ENCODE assay signal across 13 cellular contexts in the genomic region with DNA sequence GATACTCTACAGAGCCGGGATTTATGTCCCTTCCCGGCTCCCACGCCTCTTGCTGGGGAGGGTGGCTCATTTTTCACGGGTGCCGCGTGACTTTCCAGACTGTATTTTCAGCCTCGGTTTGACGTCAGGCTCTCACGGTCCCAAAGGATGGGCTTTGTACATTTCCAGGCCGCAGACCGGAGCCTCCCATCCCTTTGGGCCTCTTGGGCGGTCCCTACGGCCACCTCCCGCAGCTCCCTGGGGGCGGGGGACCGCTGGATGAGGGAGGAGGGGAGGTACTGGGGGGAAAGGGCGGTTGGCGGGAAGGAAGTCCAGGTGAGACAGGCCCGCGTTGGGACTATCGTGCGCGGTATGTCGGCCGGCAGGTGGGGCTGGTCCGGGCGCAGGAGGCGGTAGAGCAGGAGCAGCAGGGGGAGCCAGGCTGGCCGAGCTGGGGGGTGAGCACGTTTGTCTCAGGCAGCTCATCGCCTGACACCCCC. TPM values are rescaled to one million over a fixed set of nuclear protein-coding genes. Genes with fewer than 3 reads are reported as not detected.
DNase-seq lines count a peak whose midpoint lies in the region; TF ChIP-seq lines count a peak whose summit lies in the region.
"Had no signal": no experiment of that assay in that cellular context is flagged by ENCODE, and none has a peak within 500 bp of the region (broad histone marks: within the 10 kb centered on the region; RNA-seq: fewer than 3 reads in every experiment).

No MANE protein-coding gene starts in this region.

- intact Hi-C loops in posterior cingulate gyrus (cut with DNase I) = no loop called here

- in situ Hi-C loops in SK-MEL-5 (cut with HindIII; ENCODE audit: low pct_unique_long_range_greater_than_20kb, low sequenced_read_pairs) = no loop called here

- H3K4me3 ChIP-seq in GM06990 (replicated peaks; ENCODE audit: low read depth, low read length) = no peak overlapping the region
- no peak overlapping the region for H3K4me3 ChIP-seq in cardiac muscle cell
- H3K4me3 ChIP-seq: HAP-1, upper lobe of left lung had no signal

- H3K9me3 ChIP-seq in cardiac muscle cell (ENCODE audit: low read depth) = no peaks in the 10 kb centered on the region
- H3K9me3 ChIP-seq: HAP-1 had no signal

- H3K27me3 ChIP-seq in GM06990 (replicated peaks; ENCODE audit: control insufficient read depth, insufficient read depth, low read length) (no peaks in the 10 kb centered on the region; the same call in none of the 2 replicates), cardiac muscle cell (peaks cover 18% of the 10 kb centered on the region)

- H3K36me3 ChIP-seq in GM06990 (ENCODE audit: control insufficient read depth, insufficient read depth, low read length) (no peaks in the 10 kb centered on the region), cardiac muscle cell (no peaks in the 10 kb centered on the region)
- H3K36me3 ChIP-seq: HAP-1, upper lobe of left lung had no signal

- H3K27ac ChIP-seq in cardiac muscle cell = no peak overlapping the region
- H3K27ac ChIP-seq: KMS-11, upper lobe of left lung had no signal

- DNase-seq in GM06990 (ENCODE audit: extremely low read depth, insufficient read length) (no peak), SK-MEL-5 (ENCODE audit: low read depth, low spot score) (peak; percentile 76), cardiac muscle cell (ENCODE audit: low read depth in 1 of 2, low spot score in 1 of 2) (no peak), posterior cingulate gyrus (peak in 8 of 10 donors; percentile 49 to 94 (median 71)), DMS 273 treated with DMSO at 0.1 percent for 48 hours (lab: John Stamatoyannopoulos, UW) (no peak), HCEC 1CT (no peak), SIG-M5 treated with dmso at 0.1 percent for 504 hours (lab: John Stamatoyannopoulos, UW; ENCODE audit: unreplicated experiment) (no peak)
- DNase-seq: DND-41, naive B cell had no signal

- TF ChIP-seq CTCF in GM06990 (IDR thresholded peaks at IDR 0.05; ENCODE audit: insufficient read depth, low read length, poor library complexity, severe bottlenecking) (peak; percentile 25), cardiac muscle cell (IDR thresholded peaks at IDR 0.05; ENCODE audit: low read depth, low read length) (peak; percentile 26)

- H3K4me1 ChIP-seq in cardiac muscle cell (ENCODE audit: low read depth) = no peaks in the 10 kb centered on the region
- H3K4me1 ChIP-seq: HAP-1 had no signal

RNA-seq across cellular contexts. Expression of gene UBL4B, which starts 17.9 kb away (rescaled TPM):
- not detected in 2 replicates for total RNA-seq in SK-MEL-5 (2014; rRNA removed; shearing (Covaris generic))
- polyA plus RNA-seq in SK-MEL-5 (2015; cell fraction: cytosol; rRNA removed) = not detected in 2 replicates
- not detected in 2 replicates for polyA plus RNA-seq in SK-MEL-5 (2015; cell fraction: nucleus; rRNA removed)
- total RNA-seq in cardiac muscle cell = 0.09 TPM in 1 of 2 replicates, not detected in the other
- polyA plus RNA-seq in cardiac muscle cell = not detected in 2 replicates
- total RNA-seq: NCI-H460, upper lobe of left lung had no signal

RNA-seq across cellular contexts. Expression of gene SLC6A17, which starts 20.1 kb away (rescaled TPM):
- total RNA-seq in SK-MEL-5 (2014; rRNA removed; shearing (Covaris generic)) = 5.7 and 6.9 TPM in 2 replicates
- 4.7 and 6.6 TPM in 2 replicates for polyA plus RNA-seq in SK-MEL-5 (2015; cell fraction: cytosol; rRNA removed)
- 1.6 and 4.6 TPM in 2 replicates for polyA plus RNA-seq in SK-MEL-5 (2015; cell fraction: nucleus; rRNA removed)
- 0.06 and 0.14 TPM in 2 replicates for total RNA-seq in cardiac muscle cell
- polyA plus RNA-seq in cardiac muscle cell = not detected in 2 replicates
- total RNA-seq: NCI-H460 had no signal

RNA-seq across cellular contexts. Expression of gene ALX3, which starts 59.7 kb away (rescaled TPM):
- not detected in 2 replicates for total RNA-seq in SK-MEL-5 (2014; rRNA removed; shearing (Covaris generic))
- polyA plus RNA-seq in SK-MEL-5 (2015; cell fraction: cytosol; rRNA removed) = not detected in 2 replicates
- not detected in 2 replicates for polyA plus RNA-seq in SK-MEL-5 (2015; cell fraction: nucleus; rRNA removed)
- 0.11 and 1.1 TPM in 2 replicates for total RNA-seq in cardiac muscle cell
- polyA plus RNA-seq in cardiac muscle cell = not detected in 2 replicates
- total RNA-seq: NCI-H460 had no signal

Comparison
In these comparisons a context has a peak if more than half of its experiments do, and no peak if none do; other contexts are left out.
1. DNase-seq: peak in SK-MEL-5 (single experiment) and posterior cingulate gyrus (8 of 10); none in GM06990 (single experiment), cardiac muscle cell (0 of 2), DMS 273 treated with DMSO at 0.1 percent for 48 hours (single experiment), HCEC 1CT (single experiment) and SIG-M5 treated with dmso at 0.1 percent for 504 hours (single experiment).